In genomic region chr6:156513504-156513903, GRCh38 we compare ENCODE assay signal across 29 cellular contexts.
"Had no signal": no experiment of that assay in that cellular context is flagged by ENCODE, and none has a peak within 500 bp of the region (broad histone marks: within the 10 kb centered on the region; RNA-seq: fewer than 3 reads in every experiment).

No MANE protein-coding gene starts in this region.

- H3K27ac ChIP-seq: brain microvascular endothelial cell, esophagus squamous epithelium, gastroesophageal sphincter, heart right ventricle had no signal

- H3K27me3 ChIP-seq: brain microvascular endothelial cell, esophagus squamous epithelium, heart right ventricle had no signal

- H3K4me1 ChIP-seq: esophagus squamous epithelium, gastroesophageal sphincter had no signal

- H3K36me3 ChIP-seq: brain microvascular endothelial cell, esophagus squamous epithelium, gastroesophageal sphincter, heart right ventricle had no signal

- H3K9me3 ChIP-seq: esophagus squamous epithelium, gastroesophageal sphincter, heart right ventricle had no signal

- H3K4me3 ChIP-seq: esophagus squamous epithelium, gastroesophageal sphincter, heart right ventricle had no signal

- DNase-seq: activated CD4-positive, alpha-beta memory T cell treated with anti-CD3 and anti-CD28 coated beads, Interleukin-2, amount 10 ng/mL, durations not matched to agents 7 days and 5 days; activated CD4-positive, alpha-beta T cell treated with anti-CD3 and anti-CD28 coated beads for 4 hours; activated CD4-positive, alpha-beta T cell treated with anti-CD3 and anti-CD28 coated beads, Interleukin-2, amount 10 ng/mL, durations not matched to agents 7 days and 5 days; activated CD4-positive, alpha-beta T cell treated with anti-CD3 and anti-CD28 coated beads, Interleukin-2, amount 50 U/mL, for 4 hours; activated CD4-positive, CD25-positive, alpha-beta regulatory T cell; activated CD4-positive, CD25-positive, alpha-beta regulatory T cell treated with anti-CD3 and anti-CD28 coated beads, Interleukin-2, amount 50 U/mL, for 72 hours; activated CD8-positive, alpha-beta memory T cell treated with anti-CD3 and anti-CD28 coated beads, Interleukin-2, amount 50 U/mL, for 48 hours; activated effector memory CD4-positive, alpha-beta T cell treated with Interleukin-2 at 50 U/mL for 16 hours; activated gamma-delta T cell treated with Interleukin-2 at 50 U/mL for 16 hours; activated naive CD4-positive, alpha-beta T cell treated with anti-CD3 and anti-CD28 coated beads, Interleukin-2, amount 50 U/mL, for 16 hours; activated naive CD4-positive, alpha-beta T cell treated with Interleukin-2 at 50 U/mL for 16 hours; activated T-cell treated with anti-CD3 and anti-CD28 coated beads for 4 hours; activated T-cell treated with anti-CD3 and anti-CD28 coated beads, Interleukin-2, amount 50 U/mL, for 4 hours; amniotic stem cell; anterior cingulate cortex; brain microvascular endothelial cell; cortex of kidney; dermis blood vessel endothelial cell; effector CD4-positive, alpha-beta T cell; effector memory CD8-positive, alpha-beta T cell; erythroblast; esophagus squamous epithelium; foreskin melanocyte; heart right ventricle; T-helper 1 cell; T-helper 17 cell; T1000 had no signal

- ATAC-seq: activated T-cell treated with anti-CD3 and anti-CD28 coated beads, Interleukin-2, amount 50 U/mL, for 4 hours; activated T-helper 17 cell treated with anti-CD3 and anti-CD28 coated beads, Interleukin-2, amount 50 U/mL, for 72 hours; effector memory CD8-positive, alpha-beta T cell; gastroesophageal sphincter; T-helper 17 cell had no signal
